ENCODE assay signal across 20 cellular contexts in the genomic region with DNA sequence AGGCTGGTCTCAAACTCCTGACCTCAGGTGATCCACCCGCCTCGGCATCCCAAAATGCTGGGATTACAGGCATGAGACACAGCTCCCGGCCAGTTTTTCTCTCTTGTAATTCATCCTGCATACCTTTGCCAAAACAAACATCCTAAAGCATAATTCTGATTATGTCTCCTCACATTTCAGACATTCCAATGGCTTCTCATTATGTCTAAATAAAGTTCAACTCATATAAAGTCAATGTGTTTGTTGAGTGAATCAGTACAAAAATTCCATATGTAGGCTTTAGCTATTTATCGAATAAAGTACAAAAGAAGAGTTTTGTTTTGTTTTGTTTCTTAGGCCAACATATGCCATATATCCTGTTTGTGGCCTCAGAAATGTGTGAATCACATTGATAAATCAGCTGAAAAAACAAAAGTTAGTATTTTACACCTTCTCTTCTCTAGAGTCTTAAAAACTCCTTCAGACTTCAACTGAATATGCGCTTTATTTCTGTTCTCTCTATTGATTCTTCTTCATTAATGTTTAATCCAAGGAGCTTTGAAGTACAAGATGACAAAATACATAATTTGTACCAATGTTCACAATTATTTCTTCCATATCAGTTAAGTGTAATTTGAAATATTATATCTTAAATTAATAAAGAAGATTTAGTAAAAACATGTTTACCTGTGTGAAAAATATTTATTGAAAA.
A peak's percentile ranks its signal among the peaks of the same experiment; 100 is the strongest.
DNase-seq lines count a peak whose midpoint lies in the region; FAIRE-seq and TF ChIP-seq lines count a peak whose summit lies in the region.
"Had no signal": no experiment of that assay in that cellular context is flagged by ENCODE, and none has a peak within 500 bp of the region (broad histone marks: within the 10 kb centered on the region; RNA-seq: fewer than 3 reads in every experiment).

No MANE protein-coding gene starts in this region.

- in situ Hi-C loops in G401 (cut with HindIII; ENCODE audit: low sequenced_read_pairs), result no loop called here

- CTCF ChIA-PET in AG04449 (lab: Yijun Ruan, JAX), result no interaction called here
- CTCF ChIA-PET in activated CD4-positive, alpha-beta memory T cell treated with anti-CD3 and anti-CD28 coated beads, Interleukin-2, amount 10 ng/mL, durations not matched to agents 7 days and 5 days (lab: Charles Lee), result no interaction called here

- H3K27me3 Mint-ChIP-seq in activated CD4-positive, alpha-beta memory T cell treated with anti-CD3 and anti-CD28 coated beads, Interleukin-2, amount 10 ng/mL, durations not matched to agents 7 days and 5 days, result no peaks in the 10 kb centered on the region
- H3K27me3 Mint-ChIP-seq: activated naive CD4-positive, alpha-beta T cell treated with anti-CD3 and anti-CD28 coated beads, Interleukin-2, amount 10 ng/mL, durations not matched to agents 7 days and 5 days had no signal

- H3K9ac ChIP-seq in kidney (ENCODE audit: low read length in 2 of 2), result no peak overlapping the region

- no peak overlapping the region for H3K27ac ChIP-seq in kidney (ENCODE audit: low read depth in 2 of 2, low read length in 2 of 2)
- H3K27ac ChIP-seq: cardiac muscle cell, upper lobe of right lung had no signal

- no peaks in the 10 kb centered on the region for H3K9me3 ChIP-seq in kidney (ENCODE audit: control insufficient read depth in 1 of 2, low read length in 2 of 2)
- H3K9me3 ChIP-seq: upper lobe of right lung had no signal

- no peaks in the 10 kb centered on the region for H3K4me1 Mint-ChIP-seq in activated CD4-positive, alpha-beta memory T cell treated with anti-CD3 and anti-CD28 coated beads, Interleukin-2, amount 10 ng/mL, durations not matched to agents 7 days and 5 days
- H3K4me1 Mint-ChIP-seq: activated naive CD4-positive, alpha-beta T cell treated with anti-CD3 and anti-CD28 coated beads, Interleukin-2, amount 10 ng/mL, durations not matched to agents 7 days and 5 days; naive thymus-derived CD8-positive, alpha-beta T cell had no signal

- FAIRE-seq in bronchial epithelial cell (lab: Jason Lieb, UNC) (no peak), kidney (lab: Jason Lieb, UNC) (peak; percentile 66)
- FAIRE-seq: GM12892 had no signal

- H3K27me3 ChIP-seq in bronchial epithelial cell (ENCODE audit: control insufficient read depth, insufficient read depth, low read length), result no peaks in the 10 kb centered on the region
- H3K27me3 ChIP-seq: cardiac muscle cell, upper lobe of right lung had no signal

- intact Hi-C loops in kidney (cut with DNase I), result no loop called here

- no peaks in the 10 kb centered on the region for H3K9me3 Mint-ChIP-seq in activated CD4-positive, alpha-beta memory T cell treated with anti-CD3 and anti-CD28 coated beads, Interleukin-2, amount 10 ng/mL, durations not matched to agents 7 days and 5 days
- H3K9me3 Mint-ChIP-seq: activated naive CD4-positive, alpha-beta T cell treated with anti-CD3 and anti-CD28 coated beads, Interleukin-2, amount 10 ng/mL, durations not matched to agents 7 days and 5 days; stimulated activated naive CD8-positive, alpha-beta T cell treated with anti-CD3 and anti-CD28 coated beads, Interleukin-15, Interleukin-2, amounts not matched to agents 100 ng/mL and 50 ng/mL, for 24 hours had no signal

- H3K4me3 ChIP-seq in AG04449 (ENCODE audit: low read depth, low read length), result no peak overlapping the region
- no peak overlapping the region for H3K4me3 ChIP-seq in bronchial epithelial cell (ENCODE audit: low read depth, low read length)
- no peak overlapping the region for H3K4me3 ChIP-seq in kidney (ENCODE audit: low read length in 2 of 2)
- H3K4me3 ChIP-seq: cardiac muscle cell, upper lobe of right lung had no signal

- H3K27ac Mint-ChIP-seq in activated CD4-positive, alpha-beta memory T cell treated with anti-CD3 and anti-CD28 coated beads, Interleukin-2, amount 10 ng/mL, durations not matched to agents 7 days and 5 days, result no peak overlapping the region
- H3K27ac Mint-ChIP-seq: activated naive CD4-positive, alpha-beta T cell treated with anti-CD3 and anti-CD28 coated beads, Interleukin-2, amount 10 ng/mL, durations not matched to agents 7 days and 5 days; naive thymus-derived CD8-positive, alpha-beta T cell; stimulated activated naive CD8-positive, alpha-beta T cell treated with anti-CD3 and anti-CD28 coated beads, Interleukin-15, Interleukin-2, amounts not matched to agents 100 ng/mL and 50 ng/mL, for 24 hours had no signal

- no peak overlapping the region for H3K4me3 Mint-ChIP-seq in activated CD4-positive, alpha-beta memory T cell treated with anti-CD3 and anti-CD28 coated beads, Interleukin-2, amount 10 ng/mL, durations not matched to agents 7 days and 5 days
- H3K4me3 Mint-ChIP-seq: activated naive CD4-positive, alpha-beta T cell treated with anti-CD3 and anti-CD28 coated beads, Interleukin-2, amount 10 ng/mL, durations not matched to agents 7 days and 5 days; naive thymus-derived CD8-positive, alpha-beta T cell; stimulated activated naive CD8-positive, alpha-beta T cell treated with anti-CD3 and anti-CD28 coated beads, Interleukin-15, Interleukin-2, amounts not matched to agents 100 ng/mL and 50 ng/mL, for 24 hours had no signal

- DNase-seq in AG04449 (ENCODE audit: low read depth, low spot score) (peak; percentile 21), HT1080 (ENCODE audit: low read depth) (peak; percentile 48), bronchial epithelial cell (ENCODE audit: low read depth) (peak; percentile 91), kidney (no peak), NCI-H146 treated with DMSO at 0.1 percent for 48 hours (lab: John Stamatoyannopoulos, UW; ENCODE audit: unreplicated experiment) (no peak), G401 (ENCODE audit: low spot score) (no peak), nucleus accumbens (lab: John Stamatoyannopoulos, UW) (no peak)
- no peak for DNase-seq in activated CD4-positive, alpha-beta memory T cell treated with anti-CD3 and anti-CD28 coated beads, Interleukin-2, amount 10 ng/mL, durations not matched to agents 7 days and 5 days
- DNase-seq: activated CD8-positive, alpha-beta memory T cell treated with anti-CD3 and anti-CD28 coated beads, Interleukin-2, amount 50 U/mL, for 48 hours; activated naive CD4-positive, alpha-beta T cell treated with anti-CD3 and anti-CD28 coated beads, Interleukin-2, amount 10 ng/mL, durations not matched to agents 7 days and 5 days; effector CD8-positive, alpha-beta T cell; foreskin melanocyte; GF-D8; naive thymus-derived CD8-positive, alpha-beta T cell; NCI-H187 treated with DMSO at 0.1 percent for 48 hours; NCI-H510A; upper lobe of right lung had no signal

- peaks cover 0 to 2% of the 10 kb centered on the region in 2 donors for H3K4me1 ChIP-seq in kidney (ENCODE audit: control insufficient read depth in 1 of 2, insufficient read depth in 1 of 2, low read depth in 1 of 2, low read length in 2 of 2)
- H3K4me1 ChIP-seq: upper lobe of right lung had no signal

- TF ChIP-seq CTCF in AG04449 (IDR thresholded peaks at IDR 0.05; ENCODE audit: insufficient read depth, low read length, missing control alignments) (no peak), bronchial epithelial cell (IDR thresholded peaks at IDR 0.05; ENCODE audit: insufficient read depth, low read length, severe bottlenecking) (no peak), kidney (IDR thresholded peaks at IDR 0.05; ENCODE audit: borderline replicate concordance, extremely low read depth, insufficient read depth) (no peak)

- H3K36me3 ChIP-seq in bronchial epithelial cell (ENCODE audit: control insufficient read depth, insufficient read depth, low read length) (no peaks in the 10 kb centered on the region), kidney (ENCODE audit: control insufficient read depth in 1 of 2, insufficient read depth in 2 of 2, low read length in 2 of 2) (no peaks in the 10 kb centered on the region)
- H3K36me3 ChIP-seq: cardiac muscle cell, upper lobe of right lung had no signal

- H3K36me3 Mint-ChIP-seq in activated CD4-positive, alpha-beta memory T cell treated with anti-CD3 and anti-CD28 coated beads, Interleukin-2, amount 10 ng/mL, durations not matched to agents 7 days and 5 days (ENCODE audit: low read depth), result no peaks in the 10 kb centered on the region
- H3K36me3 Mint-ChIP-seq: activated naive CD4-positive, alpha-beta T cell treated with anti-CD3 and anti-CD28 coated beads, Interleukin-2, amount 10 ng/mL, durations not matched to agents 7 days and 5 days; naive thymus-derived CD8-positive, alpha-beta T cell had no signal

- POLR2A ChIA-PET in AG04449 (lab: Yijun Ruan, JAX), result no interaction called here
- POLR2A ChIA-PET in activated CD4-positive, alpha-beta memory T cell treated with anti-CD3 and anti-CD28 coated beads, Interleukin-2, amount 10 ng/mL, durations not matched to agents 7 days and 5 days (lab: Charles Lee), result no interaction called here

Comparison
In these comparisons a context has a peak if more than half of its experiments do, and no peak if none do; other contexts are left out.
1. DNase-seq: peak in AG04449 (single experiment), HT1080 (single experiment) and bronchial epithelial cell (single experiment); none in kidney (single experiment), activated CD4-positive, alpha-beta memory T cell treated with anti-CD3 and anti-CD28 coated beads, Interleukin-2, amount 10 ng/mL, durations not matched to agents 7 days and 5 days (single experiment), NCI-H146 treated with DMSO at 0.1 percent for 48 hours (single experiment), G401 (single experiment) and nucleus accumbens (0 of 56).